In genomic region chr19:45959517-45960025, GRCh38 we compare ENCODE assay signal across 21 cellular contexts. TPM values are rescaled to one million over a fixed set of nuclear protein-coding genes. Genes with fewer than 3 reads are reported as not detected.
"Had no signal": no experiment of that assay in that cellular context is flagged by ENCODE, and none has a peak within 500 bp of the region (broad histone marks: within the 10 kb centered on the region; RNA-seq: fewer than 3 reads in every experiment).

No MANE protein-coding gene starts in this region.

- H3K9me3 ChIP-seq: adrenal gland, body of pancreas, esophagus squamous epithelium, spleen, suprapubic skin had no signal

- H3K27me3 ChIP-seq: body of pancreas had no signal

- H3K27ac ChIP-seq: body of pancreas, SK-N-MC, spleen, suprapubic skin had no signal

- H3K4me1 ChIP-seq: adrenal gland, suprapubic skin had no signal

- ATAC-seq: activated T-helper 17 cell treated with anti-CD3 and anti-CD28 coated beads, Interleukin-2, amount 50 U/mL, for 72 hours; body of pancreas; sciatic nerve; stimulated activated naive B cell treated with anti-CD40 and anti-IgM and Interleukin-4, amounts not matched to agents 10 μg/mL and 1 μg/mL and 100 μg/mL, for 72 hours; T-cell had no signal

- H3K36me3 ChIP-seq: adrenal gland, esophagus squamous epithelium, spleen, suprapubic skin had no signal

- DNase-seq: activated CD4-positive, alpha-beta T cell treated with anti-CD3 and anti-CD28 coated beads for 48 hours; activated naive CD4-positive, alpha-beta T cell treated with anti-CD3 and anti-CD28 coated beads, Interleukin-2, amount 50 U/mL, for 16 hours; body of pancreas; cerebellar nuclear complex; esophagus squamous epithelium; foreskin fibroblast; midbrain; spleen; stimulated activated CD4-positive, alpha-beta T cell treated with anti-CD3 and anti-CD28 coated beads, Interleukin-2, amount 100 ng/mL, for 24 hours; stimulated activated naive B cell treated with anti-CD40 and anti-IgM and Interleukin-4, amounts not matched to agents 10 μg/mL and 1 μg/mL and 100 μg/mL, for 72 hours; T-cell had no signal

- H3K4me3 ChIP-seq: adrenal gland, body of pancreas, esophagus squamous epithelium, lung, SK-N-MC, spleen, suprapubic skin had no signal

RNA-seq across cellular contexts. Expression of gene NOVA2, which starts 14.1 kb away (rescaled TPM):
- polyA plus RNA-seq: keratinocyte had no signal

RNA-seq across cellular contexts. Expression of gene NANOS2, which starts 45.0 kb away (rescaled TPM):
- total RNA-seq: activated T-helper 17 cell treated with anti-CD3 and anti-CD28 coated beads, Interleukin-2, amount 50 U/mL, for 72 hours; adrenal gland; body of pancreas; dermis blood vessel endothelial cell; esophagus squamous epithelium; lung; posterior vena cava; sciatic nerve; spleen; suprapubic skin; T-cell; urinary bladder had no signal
- polyA plus RNA-seq: adrenal gland, keratinocyte, lung, spleen, urinary bladder had no signal
